In the genomic region with DNA sequence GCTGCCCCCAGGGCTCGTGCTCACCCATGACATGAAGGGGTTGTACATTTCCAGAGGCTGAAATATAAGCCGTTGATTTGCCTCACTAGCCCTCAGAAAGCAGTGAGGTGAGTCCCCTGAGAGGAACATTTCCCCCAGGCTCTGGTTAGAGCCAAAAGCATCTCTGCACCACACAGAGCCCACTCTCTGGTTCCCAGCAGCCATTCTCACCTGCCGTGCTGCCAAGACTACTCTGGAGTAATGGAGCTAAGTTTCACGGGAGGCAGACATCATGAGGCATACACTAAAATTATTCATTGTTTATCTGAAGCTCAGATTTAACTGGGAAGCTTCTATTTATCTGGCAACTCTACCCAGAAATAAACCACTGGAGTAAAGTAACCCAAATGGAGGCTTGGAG, we compare ENCODE assay signal across 22 cellular contexts. TPM values are rescaled to one million over a fixed set of nuclear protein-coding genes. Genes with fewer than 3 reads are reported as not detected.
DNase-seq lines count a peak whose midpoint lies in the region; ATAC-seq and TF ChIP-seq lines count a peak whose summit lies in the region.
"Had no signal": no experiment of that assay in that cellular context is flagged by ENCODE, and none has a peak within 500 bp of the region (broad histone marks: within the 10 kb centered on the region; RNA-seq: fewer than 3 reads in every experiment).

No MANE protein-coding gene starts in this region.

- peaks cover 0 to 6% (median 0%) of the 10 kb centered on the region in 11 experiments; a peak in 1 of 22 replicates for H4K20me1 ChIP-seq in BLaER1 treated with 17β-estradiol and CSF1 and Interleukin-3, amounts not matched to agents 10 nM and 100 nM
- no peaks in the 10 kb centered on the region for H4K20me1 ChIP-seq in osteoblast (ENCODE audit: insufficient read depth, low read length)

- H3K27ac ChIP-seq in BLaER1 treated with 17β-estradiol and CSF1 and Interleukin-3, amounts not matched to agents 10 nM and 100 nM = peak overlapping the region in 4 of 11 experiments; percentile 23 to 71 (median 68); a peak in 8 of 22 replicates
- H3K27ac ChIP-seq in cingulate gyrus (ENCODE audit: low read depth, low read length) (peak overlapping the region; percentile 29), osteoblast (ENCODE audit: low read depth, low read length) (no peak overlapping the region)
- H3K27ac ChIP-seq: A549, C4-2B, GM23248 had no signal

- no peak for TF ChIP-seq CTCF in osteoblast (IDR thresholded peaks at IDR 0.05; ENCODE audit: extremely low read depth, low read depth, low read length)

- peaks cover 30 to 74% (median 70%) of the 10 kb centered on the region in 10 experiments for H3K4me1 ChIP-seq in BLaER1 treated with 17β-estradiol and CSF1 and Interleukin-3, amounts not matched to agents 10 nM and 100 nM
- H3K4me1 ChIP-seq in osteoblast (ENCODE audit: insufficient read depth, low read length) = no peaks in the 10 kb centered on the region
- H3K4me1 ChIP-seq: BE2C had no signal

- peaks cover 0 to 28% (median 9%) of the 10 kb centered on the region in 11 experiments; a peak in 15 of 22 replicates for H3K9me3 ChIP-seq in BLaER1 treated with 17β-estradiol and CSF1 and Interleukin-3, amounts not matched to agents 10 nM and 100 nM (replicated peaks in 1 of 11)
- H3K9me3 ChIP-seq in osteoblast (ENCODE audit: low read depth, low read length) = no peaks in the 10 kb centered on the region
- H3K9me3 ChIP-seq: A549, BE2C had no signal

- peak overlapping the region in 9 of 11 experiments; percentile 25 to 94 (median 86); a peak in 17 of 22 replicates for H3K4me2 ChIP-seq in BLaER1 treated with 17β-estradiol and CSF1 and Interleukin-3, amounts not matched to agents 10 nM and 100 nM
- H3K4me2 ChIP-seq in osteoblast (ENCODE audit: insufficient read depth, low read length) = no peak overlapping the region
- H3K4me2 ChIP-seq: A549 had no signal

- H3K4me3 ChIP-seq in BLaER1 treated with 17β-estradiol and CSF1 and Interleukin-3, amounts not matched to agents 10 nM and 100 nM = no peak overlapping the region
- H3K4me3 ChIP-seq in osteoblast (ENCODE audit: insufficient read depth, low read length) = no peak overlapping the region
- H3K4me3 ChIP-seq: A549, GM12878, GM23248 had no signal

- H3K27me3 ChIP-seq in BLaER1 treated with 17β-estradiol and CSF1 and Interleukin-3, amounts not matched to agents 10 nM and 100 nM = peaks cover 0 to 3% (median 0%) of the 10 kb centered on the region in 11 experiments; a peak in 1 of 22 replicates
- peaks cover 3% of the 10 kb centered on the region for H3K27me3 ChIP-seq in osteoblast (ENCODE audit: insufficient read depth, low read length)
- H3K27me3 ChIP-seq: BE2C had no signal

- peak; percentile 23 for DNase-seq in osteoblast (ENCODE audit: insufficient read length, low spot score, missing footprints)
- DNase-seq in cerebellar cortex (ENCODE audit: low spot score) = no peak
- no peak for DNase-seq in NCI-H524 treated with DMSO at 0.1 percent for 48 hours (lab: John Stamatoyannopoulos, UW)
- DNase-seq: 8988T; ACHN; AML-193; BE2C; CD4-positive, alpha-beta T cell; CD8-positive, alpha-beta memory T cell; DMS 273 treated with DMSO at 0.1 percent for 48 hours; DMS79; EL; GDM1; GM23248; H7; HCEC 1CT had no signal

- no peaks in the 10 kb centered on the region for H3K36me3 ChIP-seq in BLaER1 treated with 17β-estradiol and CSF1 and Interleukin-3, amounts not matched to agents 10 nM and 100 nM
- no peaks in the 10 kb centered on the region for H3K36me3 ChIP-seq in osteoblast (ENCODE audit: insufficient read depth, low read length)
- H3K36me3 ChIP-seq: BE2C had no signal

- ATAC-seq in HG03442 (IDR thresholded peaks at IDR 0.05; ENCODE audit: unreplicated experiment) = no peak
- ATAC-seq: GM12878 had no signal

- no peaks in the 10 kb centered on the region for H3K79me2 ChIP-seq in osteoblast (ENCODE audit: insufficient read depth, low read length)

- H2AFZ ChIP-seq in osteoblast (ENCODE audit: low read length) = no peak overlapping the region
- H2AFZ ChIP-seq: GM23248 had no signal

- H3K9ac ChIP-seq in BLaER1 treated with 17β-estradiol and CSF1 and Interleukin-3, amounts not matched to agents 10 nM and 100 nM = peak overlapping the region in 1 of 11 experiments; percentile 32; a peak in 1 of 22 replicates
- H3K9ac ChIP-seq: GM23248 had no signal

RNA-seq across cellular contexts. Expression of a gene that starts 40.8 kb away (rescaled TPM):
- total RNA-seq in osteoblast = under 0.01 TPM in 2 replicates
- total RNA-seq: GM23248 had no signal
